11 cellular contexts compared by ENCODE assay signal in genomic region chr2:238893349-238894000, GRCh38. TPM values are rescaled to one million over a fixed set of nuclear protein-coding genes. Genes with fewer than 3 reads are reported as not detected.
"Had no signal": no experiment of that assay in that cellular context is flagged by ENCODE, and none has a peak within 500 bp of the region (broad histone marks: within the 10 kb centered on the region; RNA-seq: fewer than 3 reads in every experiment).

No MANE protein-coding gene starts in this region.

- DNase-seq: activated CD4-positive, alpha-beta memory T cell treated with anti-CD3 and anti-CD28 coated beads for 36 hours; activated CD4-positive, alpha-beta T cell treated with anti-CD3 and anti-CD28 coated beads for 1 hour; activated T-cell treated with anti-CD3 and anti-CD28 coated beads, Interleukin-2, amount 50 U/mL, for 4 hours; amygdala; dorsolateral prefrontal cortex; immature natural killer cell; left colon had no signal

- H3K36me3 ChIP-seq: tibial nerve had no signal

- H3K4me3 ChIP-seq: dorsolateral prefrontal cortex, smooth muscle cell, tibial nerve had no signal

- H3K4me1 Mint-ChIP-seq: immature natural killer cell had no signal

- H3K4me3 Mint-ChIP-seq: activated CD4-positive, alpha-beta memory T cell treated with anti-CD3 and anti-CD28 coated beads for 36 hours; activated T-cell treated with anti-CD3 and anti-CD28 coated beads, Interleukin-2, amount 50 U/mL, for 4 hours; immature natural killer cell had no signal

- H3K27ac Mint-ChIP-seq: activated CD4-positive, alpha-beta memory T cell treated with anti-CD3 and anti-CD28 coated beads for 36 hours; immature natural killer cell had no signal

- ATAC-seq: activated naive CD4-positive, alpha-beta T cell treated with anti-CD3 and anti-CD28 coated beads, Interleukin-2, amount 50 U/mL, for 72 hours; activated T-cell treated with anti-CD3 and anti-CD28 coated beads, Interleukin-2, amount 50 U/mL, for 4 hours; left colon; right cardiac atrium had no signal

- H3K27ac ChIP-seq: dorsolateral prefrontal cortex, tibial nerve had no signal

- H3K4me2 ChIP-seq: smooth muscle cell had no signal

- H3K9me3 Mint-ChIP-seq: activated CD4-positive, alpha-beta memory T cell treated with anti-CD3 and anti-CD28 coated beads for 36 hours; activated naive CD4-positive, alpha-beta T cell treated with anti-CD3 and anti-CD28 coated beads, Interleukin-2, amount 50 U/mL, for 72 hours; activated T-cell treated with anti-CD3 and anti-CD28 coated beads, Interleukin-2, amount 50 U/mL, for 4 hours; immature natural killer cell had no signal

- H3K27me3 ChIP-seq: tibial nerve had no signal

- H3K9me3 ChIP-seq: tibial nerve had no signal

- H3K36me3 Mint-ChIP-seq: activated CD4-positive, alpha-beta memory T cell treated with anti-CD3 and anti-CD28 coated beads for 36 hours; activated naive CD4-positive, alpha-beta T cell treated with anti-CD3 and anti-CD28 coated beads, Interleukin-2, amount 50 U/mL, for 72 hours; immature natural killer cell had no signal

RNA-seq across cellular contexts. Expression of gene TWIST2, which starts 45.6 kb away (rescaled TPM):
- total RNA-seq: activated CD4-positive, alpha-beta memory T cell treated with anti-CD3 and anti-CD28 coated beads for 36 hours; activated naive CD4-positive, alpha-beta T cell treated with anti-CD3 and anti-CD28 coated beads, Interleukin-2, amount 50 U/mL, for 72 hours; activated T-cell treated with anti-CD3 and anti-CD28 coated beads, Interleukin-2, amount 50 U/mL, for 4 hours had no signal
